Comparison of ENCODE assay signal across 1 cellular context in genomic region chr1:92484472-92485373, GRCh38.
TF ChIP-seq lines count a peak whose summit lies in the region.

No MANE protein-coding gene starts in this region.

TF ChIP-seq in HepG2, 621 proteins besides CTCF, POLR2A, EP300 and RAD21 (continued from another document and continues in another):
- TF ChIP-seq TRAFD1 (CRISPR knock-in tag; IDR thresholded peaks at IDR 0.05; ENCODE audit: borderline replicate concordance): no peak
- no peak for TF ChIP-seq ZNF343 (CRISPR knock-in tag; IDR thresholded peaks at IDR 0.05)
- no peak for TF ChIP-seq ZXDC (CRISPR knock-in tag; IDR thresholded peaks at IDR 0.05)
- no peak for TF ChIP-seq ZNF235 (CRISPR knock-in tag; IDR thresholded peaks at IDR 0.05; ENCODE audit: borderline replicate concordance)
- TF ChIP-seq KDM6A (CRISPR knock-in tag; IDR thresholded peaks at IDR 0.05; ENCODE audit: low read depth): no peak
- TF ChIP-seq NAIF1 (CRISPR knock-in tag; IDR thresholded peaks at IDR 0.05; ENCODE audit: borderline replicate concordance): 0 out of 2 replicates have a peak, but pooled peaks have one; percentile 16
- no peak for TF ChIP-seq FOXA1 (IDR thresholded peaks at IDR 0.05)
- no peak for TF ChIP-seq FOXA1 (CRISPR knock-in tag; IDR thresholded peaks at IDR 0.05)
- peak; percentile 15; the same call in 1 of the 2 replicates for TF ChIP-seq NCOA1 (CRISPR knock-in tag; IDR thresholded peaks at IDR 0.05)
- TF ChIP-seq RELA (CRISPR knock-in tag; IDR thresholded peaks at IDR 0.05): 0 out of 2 replicates have a peak, but pooled peaks have one; percentile 12
- no peak for TF ChIP-seq THRA (CRISPR knock-in tag; IDR thresholded peaks at IDR 0.05; ENCODE audit: borderline replicate concordance)
- no peak for TF ChIP-seq NFAT5 (CRISPR knock-in tag; IDR thresholded peaks at IDR 0.05)
- no peak for TF ChIP-seq SAFB2 (CRISPR knock-in tag; IDR thresholded peaks at IDR 0.05; ENCODE audit: borderline replicate concordance, low read depth)
- no peak for TF ChIP-seq KDM4B (CRISPR knock-in tag; IDR thresholded peaks at IDR 0.05)
- 0 out of 2 replicates have a peak, but pooled peaks have one; percentile 19 for TF ChIP-seq CERS6 (CRISPR knock-in tag; IDR thresholded peaks at IDR 0.05)
- no peak for TF ChIP-seq ELF1 (CRISPR knock-in tag; IDR thresholded peaks at IDR 0.05)
- TF ChIP-seq ZNF800 (CRISPR knock-in tag; IDR thresholded peaks at IDR 0.05): no peak; the same call in 1 of the 2 replicates
- TF ChIP-seq PREB (CRISPR knock-in tag; IDR thresholded peaks at IDR 0.05): no peak
- TF ChIP-seq ZNF124 (CRISPR knock-in tag; IDR thresholded peaks at IDR 0.05): no peak
- TF ChIP-seq HINFP (CRISPR knock-in tag; IDR thresholded peaks at IDR 0.05; ENCODE audit: low read depth): no peak
- TF ChIP-seq TEAD3 (CRISPR knock-in tag; optimal IDR thresholded peaks at IDR 0.05; ENCODE audit: borderline replicate concordance): no peak
- no peak for TF ChIP-seq NFKBIZ (CRISPR knock-in tag; IDR thresholded peaks at IDR 0.05)
- TF ChIP-seq LCORL (IDR thresholded peaks at IDR 0.05): no peak
- no peak for TF ChIP-seq LCORL (CRISPR knock-in tag; IDR thresholded peaks at IDR 0.05)
- TF ChIP-seq AFF4 (CRISPR knock-in tag; IDR thresholded peaks at IDR 0.05): no peak
- no peak; the same call in 1 of the 2 replicates for TF ChIP-seq ZNF333 (CRISPR knock-in tag; IDR thresholded peaks at IDR 0.05; ENCODE audit: borderline replicate concordance)
- TF ChIP-seq ZNF382 (CRISPR knock-in tag; IDR thresholded peaks at IDR 0.05; ENCODE audit: borderline replicate concordance): no peak
- 0 out of 2 replicates have a peak, but pooled peaks have one; percentile 23 for TF ChIP-seq TOPORS (CRISPR knock-in tag; IDR thresholded peaks at IDR 0.05)
- no peak for TF ChIP-seq GATAD2A (CRISPR knock-in tag; IDR thresholded peaks at IDR 0.05)
- no peak for TF ChIP-seq ZNF282 (IDR thresholded peaks at IDR 0.05; ENCODE audit: partially characterized antibody)
- no peak for TF ChIP-seq ZNF446 (CRISPR knock-in tag; IDR thresholded peaks at IDR 0.05)
